ENCODE assay signal across 24 cellular contexts in genomic region chr21:29423521-29423920, GRCh38.
DNase-seq lines count a peak whose midpoint lies in the region; ATAC-seq, FAIRE-seq and TF ChIP-seq lines count a peak whose summit lies in the region.
"Had no signal": no experiment of that assay in that cellular context is flagged by ENCODE, and none has a peak within 500 bp of the region (broad histone marks: within the 10 kb centered on the region; RNA-seq: fewer than 3 reads in every experiment).

No MANE protein-coding gene starts in this region.

- peaks cover 3% of the 10 kb centered on the region for H3K9me3 Mint-ChIP-seq in glutamatergic neuron (ENCODE audit: unreplicated experiment)
- no peaks in the 10 kb centered on the region for H3K9me3 Mint-ChIP-seq in stimulated activated memory B cell treated with anti-CD40 and anti-IgM and Interleukin-4, amounts not matched to agents 10 μg/mL and 1 μg/mL and 100 μg/mL, for 72 hours
- H3K9me3 Mint-ChIP-seq: CD8-positive, alpha-beta T cell had no signal

- no peak overlapping the region for H4K8ac ChIP-seq in mesenchymal stem cell (ENCODE audit: low read length)

- H3K14ac ChIP-seq in mesenchymal stem cell (ENCODE audit: low read length in 2 of 2), result no peak overlapping the region

- ATAC-seq in stimulated activated memory B cell treated with anti-CD40 and anti-IgM and Interleukin-4, amounts not matched to agents 10 μg/mL and 1 μg/mL and 100 μg/mL, for 72 hours, result no peak
- ATAC-seq: CD8-positive, alpha-beta T cell had no signal

- H3K27me3 ChIP-seq in suprapubic skin (no peaks in the 10 kb centered on the region), mesenchymal stem cell (ENCODE audit: control insufficient read depth in 1 of 2, insufficient read depth in 1 of 2, low read length in 2 of 2) (no peaks in the 10 kb centered on the region)

- H3K36me3 ChIP-seq in suprapubic skin, result no peaks in the 10 kb centered on the region
- H3K36me3 ChIP-seq in mesenchymal stem cell (ENCODE audit: control insufficient read depth in 1 of 2, insufficient read depth in 2 of 2, low read depth in 1 of 2, low read length in 2 of 2), result no peaks in the 10 kb centered on the region

- H3K27ac ChIP-seq in suprapubic skin (no peak overlapping the region), mesenchymal stem cell (ENCODE audit: low read length, poor library complexity, severe bottlenecking) (no peak overlapping the region)
- H3K27ac ChIP-seq: C4-2B, KMS-11 had no signal

- H3K4me3 Mint-ChIP-seq in glutamatergic neuron (ENCODE audit: unreplicated experiment), result peak overlapping the region; percentile 35
- no peak overlapping the region for H3K4me3 Mint-ChIP-seq in stimulated activated memory B cell treated with anti-CD40 and anti-IgM and Interleukin-4, amounts not matched to agents 10 μg/mL and 1 μg/mL and 100 μg/mL, for 72 hours
- H3K4me3 Mint-ChIP-seq: CD8-positive, alpha-beta T cell had no signal

- 96% methylated on average over 1 of the region's 1 CpG for WGBS in suprapubic skin
- no CpG with 5 or more reads among the region's 1 CpG for WGBS in mesenchymal stem cell

- DNase-seq in D721Med (ENCODE audit: insufficient read length, low spot score) (peak; percentile 20), NCI-H69 (lab: John Stamatoyannopoulos, UW) (peak; percentile 25), glutamatergic neuron (peak; percentile 64), suprapubic skin (ENCODE audit: low spot score in 2 of 2) (no peak), mesenchymal stem cell (no peak), NCI-H1048 (lab: John Stamatoyannopoulos, UW) (no peak)
- DNase-seq: CD8-positive, alpha-beta T cell; DMS79 treated with DMSO at 0.1 percent for 48 hours; GF-D8; HCEC 1CT; IMR-90; MM.1S; NCI-H1694; NCI-H2029 treated with DMSO at 0.1 percent for 48 hours; NCI-H510A; NCI-H774; Right ventricle myocardium superior; RPMI8226 had no signal

- H2BK15ac ChIP-seq in mesenchymal stem cell (ENCODE audit: low read depth, poor library complexity, severe bottlenecking), result no peak overlapping the region

- no peak overlapping the region for H2AFZ ChIP-seq in mesenchymal stem cell (ENCODE audit: low read depth, low read length)

- no peak overlapping the region for H3K4ac ChIP-seq in mesenchymal stem cell (ENCODE audit: low read depth in 1 of 2, low read length in 2 of 2)

- H3K36me3 Mint-ChIP-seq in glutamatergic neuron (ENCODE audit: unreplicated experiment), result no peaks in the 10 kb centered on the region
- H3K36me3 Mint-ChIP-seq in stimulated activated memory B cell treated with anti-CD40 and anti-IgM and Interleukin-4, amounts not matched to agents 10 μg/mL and 1 μg/mL and 100 μg/mL, for 72 hours, result peaks cover 12% of the 10 kb centered on the region
- H3K36me3 Mint-ChIP-seq: CD8-positive, alpha-beta T cell had no signal

- H3K4me3 ChIP-seq in suprapubic skin (no peak overlapping the region), mesenchymal stem cell (ENCODE audit: insufficient read depth in 1 of 2, low read depth in 1 of 2, low read length in 2 of 2) (no peak overlapping the region)

- no peak overlapping the region for H4K91ac ChIP-seq in mesenchymal stem cell (ENCODE audit: low read length)

- TF ChIP-seq CTCF in D721Med (IDR thresholded peaks at IDR 0.05; ENCODE audit: insufficient read depth, missing control alignments) (no peak), glutamatergic neuron (IDR thresholded peaks at IDR 0.05; ENCODE audit: partially characterized antibody, unreplicated experiment) (no peak), suprapubic skin (IDR thresholded peaks at IDR 0.05) (no peak)

- peaks cover 25% of the 10 kb centered on the region for H3K4me1 Mint-ChIP-seq in glutamatergic neuron (ENCODE audit: low read depth, unreplicated experiment)
- H3K4me1 Mint-ChIP-seq in stimulated activated memory B cell treated with anti-CD40 and anti-IgM and Interleukin-4, amounts not matched to agents 10 μg/mL and 1 μg/mL and 100 μg/mL, for 72 hours, result peaks cover 28% of the 10 kb centered on the region

- no peaks in the 10 kb centered on the region for H3K9me3 ChIP-seq in suprapubic skin
- H3K9me3 ChIP-seq in mesenchymal stem cell (ENCODE audit: control insufficient read depth, low read length), result no peaks in the 10 kb centered on the region
- H3K9me3 ChIP-seq: Caco-2 had no signal

- H3K23ac ChIP-seq in mesenchymal stem cell (ENCODE audit: low read length in 2 of 2), result no peak overlapping the region

- no peak overlapping the region for H2BK120ac ChIP-seq in mesenchymal stem cell (ENCODE audit: low read depth, low read length)

- no peak overlapping the region for H2AK5ac ChIP-seq in mesenchymal stem cell (ENCODE audit: low read length, severe bottlenecking)

- H2BK12ac ChIP-seq in mesenchymal stem cell (ENCODE audit: low read length in 2 of 2), result no peak overlapping the region

- no peak for TF ChIP-seq EP300 in suprapubic skin (IDR thresholded peaks at IDR 0.05)

- peak; percentile 56 for FAIRE-seq in D721Med (lab: Jason Lieb, UNC)
- FAIRE-seq: GM12891, H1 had no signal

- peak overlapping the region; percentile 80 for H3K27ac Mint-ChIP-seq in glutamatergic neuron (ENCODE audit: unreplicated experiment)
- H3K27ac Mint-ChIP-seq in stimulated activated memory B cell treated with anti-CD40 and anti-IgM and Interleukin-4, amounts not matched to agents 10 μg/mL and 1 μg/mL and 100 μg/mL, for 72 hours, result peak overlapping the region; percentile 12
- H3K27ac Mint-ChIP-seq: CD8-positive, alpha-beta T cell had no signal

- no peak overlapping the region for H3K4me2 ChIP-seq in mesenchymal stem cell (ENCODE audit: low read length, poor library complexity, severe bottlenecking)
- H3K4me2 ChIP-seq: KMS-11 had no signal

- no peak overlapping the region for H3K9ac ChIP-seq in mesenchymal stem cell (ENCODE audit: low read length)
- H3K9ac ChIP-seq: KMS-11 had no signal

- H3K27me3 Mint-ChIP-seq in glutamatergic neuron (ENCODE audit: unreplicated experiment), result peaks cover 3% of the 10 kb centered on the region
- no peaks in the 10 kb centered on the region for H3K27me3 Mint-ChIP-seq in stimulated activated memory B cell treated with anti-CD40 and anti-IgM and Interleukin-4, amounts not matched to agents 10 μg/mL and 1 μg/mL and 100 μg/mL, for 72 hours

- H3K79me1 ChIP-seq in mesenchymal stem cell (replicated peaks; ENCODE audit: low read length, poor library complexity, severe bottlenecking), result peaks cover 2% of the 10 kb centered on the region

- H2BK5ac ChIP-seq in mesenchymal stem cell (ENCODE audit: low read depth, low read length, poor library complexity, severe bottlenecking), result no peak overlapping the region

- H3K4me1 ChIP-seq in suprapubic skin, result no peaks in the 10 kb centered on the region
- no peaks in the 10 kb centered on the region for H3K4me1 ChIP-seq in mesenchymal stem cell (ENCODE audit: control insufficient read depth, insufficient read depth, low read depth, low read length)

- H3K18ac ChIP-seq in mesenchymal stem cell (ENCODE audit: low read depth in 1 of 2, low read length in 2 of 2), result no peak overlapping the region

- TF ChIP-seq POLR2A in suprapubic skin (IDR thresholded peaks at IDR 0.05), result no peak

Comparison
In these comparisons a context has a peak if more than half of its experiments do, and no peak if none do; other contexts are left out.
1. DNase-seq: peak in D721Med (single experiment), NCI-H69 (single experiment) and glutamatergic neuron (single experiment); none in suprapubic skin (0 of 2), mesenchymal stem cell (single experiment) and NCI-H1048 (single experiment).